Comparison of ENCODE assay signal across 32 cellular contexts in genomic region chr5:8740595-8740994, GRCh38.
"Had no signal": no experiment of that assay in that cellular context is flagged by ENCODE, and none has a peak within 500 bp of the region (broad histone marks: within the 10 kb centered on the region; RNA-seq: fewer than 3 reads in every experiment).

No MANE protein-coding gene starts in this region.

- ATAC-seq: activated CD8-positive, alpha-beta T cell treated with anti-CD3 and anti-CD28 coated beads for 36 hours; activated naive CD4-positive, alpha-beta T cell treated with anti-CD3 and anti-CD28 coated beads, Interleukin-2, amount 50 U/mL, for 72 hours; activated T-cell treated with anti-CD3 and anti-CD28 coated beads, Interleukin-2, amount 50 U/mL, for 4 hours; activated T-cell treated with anti-CD3 and anti-CD28 coated beads, Interleukin-2, amount 50 U/mL, for 72 hours; activated T-helper 17 cell treated with anti-CD3 and anti-CD28 coated beads, Interleukin-2, amount 50 U/mL, for 72 hours; body of pancreas had no signal

- H3K4me1 ChIP-seq: adrenal gland, body of pancreas, breast epithelium had no signal

- H3K36me3 ChIP-seq: adrenal gland, brain microvascular endothelial cell, breast epithelium had no signal

- H3K27me3 ChIP-seq: adrenal gland, body of pancreas, brain microvascular endothelial cell, breast epithelium had no signal

- H3K9me3 ChIP-seq: adrenal gland, body of pancreas, breast epithelium had no signal

- H3K4me3 ChIP-seq: adrenal gland, body of pancreas, breast epithelium had no signal

- DNase-seq: activated B cell treated with CpG ODN at 0.5 μM for 24 hours; activated CD4-positive, alpha-beta memory T cell treated with anti-CD3 and anti-CD28 coated beads for 36 hours; activated CD4-positive, alpha-beta T cell treated with anti-CD3 and anti-CD28 coated beads for 4 hours; activated CD4-positive, alpha-beta T cell treated with anti-CD3 and anti-CD28 coated beads, Interleukin-2, amount 10 ng/mL, durations not matched to agents 24 days and 14 days; activated CD4-positive, alpha-beta T cell treated with anti-CD3 and anti-CD28 coated beads, Interleukin-2, amount 50 U/mL, for 1 hour; activated CD4-positive, alpha-beta T cell treated with anti-CD3 and anti-CD28 coated beads, Interleukin-2, amount 50 U/mL, for 4 hours; activated CD4-positive, CD25-positive, alpha-beta regulatory T cell treated with anti-CD3 and anti-CD28 coated beads, Interleukin-2, amount 50 U/mL, for 72 hours; activated CD8-positive, alpha-beta memory T cell treated with anti-CD3 and anti-CD28 coated beads, Interleukin-2, amount 50 U/mL, for 4 hours; activated CD8-positive, alpha-beta T cell treated with anti-CD3 and anti-CD28 coated beads for 36 hours; activated effector memory CD4-positive, alpha-beta T cell treated with anti-CD3 and anti-CD28 coated beads, Interleukin-2, amount 50 U/mL, for 16 hours; activated gamma-delta T cell treated with Interleukin-2 at 50 U/mL for 16 hours; activated naive CD4-positive, alpha-beta T cell; activated naive CD4-positive, alpha-beta T cell treated with anti-CD3 and anti-CD28 coated beads for 36 hours; activated naive CD4-positive, alpha-beta T cell treated with anti-CD3 and anti-CD28 coated beads, Interleukin-2, amount 50 U/mL, for 16 hours; activated naive CD8-positive, alpha-beta T cell treated with anti-CD3 and anti-CD28 coated beads for 36 hours; activated T-cell treated with anti-CD3 and anti-CD28 coated beads for 4 hours; activated T-cell treated with anti-CD3 and anti-CD28 coated beads, Interleukin-2, amount 50 U/mL, for 1 hour; activated T-cell treated with anti-CD3 and anti-CD28 coated beads, Interleukin-2, amount 50 U/mL, for 4 hours; activated T-cell treated with anti-CD3 and anti-CD28 coated beads, Interleukin-2, amount 50 U/mL, for 72 hours; adrenal gland; amniotic stem cell; aorta; body of pancreas; brain microvascular endothelial cell; central memory CD4-positive, alpha-beta T cell; T-helper 1 cell; T-helper 2 cell; T-helper 9 cell had no signal

- H3K27ac ChIP-seq: adrenal gland, body of pancreas, brain microvascular endothelial cell, breast epithelium, VCaP had no signal
